Comparison of ENCODE assay signal across 18 cellular contexts in the genomic region with DNA sequence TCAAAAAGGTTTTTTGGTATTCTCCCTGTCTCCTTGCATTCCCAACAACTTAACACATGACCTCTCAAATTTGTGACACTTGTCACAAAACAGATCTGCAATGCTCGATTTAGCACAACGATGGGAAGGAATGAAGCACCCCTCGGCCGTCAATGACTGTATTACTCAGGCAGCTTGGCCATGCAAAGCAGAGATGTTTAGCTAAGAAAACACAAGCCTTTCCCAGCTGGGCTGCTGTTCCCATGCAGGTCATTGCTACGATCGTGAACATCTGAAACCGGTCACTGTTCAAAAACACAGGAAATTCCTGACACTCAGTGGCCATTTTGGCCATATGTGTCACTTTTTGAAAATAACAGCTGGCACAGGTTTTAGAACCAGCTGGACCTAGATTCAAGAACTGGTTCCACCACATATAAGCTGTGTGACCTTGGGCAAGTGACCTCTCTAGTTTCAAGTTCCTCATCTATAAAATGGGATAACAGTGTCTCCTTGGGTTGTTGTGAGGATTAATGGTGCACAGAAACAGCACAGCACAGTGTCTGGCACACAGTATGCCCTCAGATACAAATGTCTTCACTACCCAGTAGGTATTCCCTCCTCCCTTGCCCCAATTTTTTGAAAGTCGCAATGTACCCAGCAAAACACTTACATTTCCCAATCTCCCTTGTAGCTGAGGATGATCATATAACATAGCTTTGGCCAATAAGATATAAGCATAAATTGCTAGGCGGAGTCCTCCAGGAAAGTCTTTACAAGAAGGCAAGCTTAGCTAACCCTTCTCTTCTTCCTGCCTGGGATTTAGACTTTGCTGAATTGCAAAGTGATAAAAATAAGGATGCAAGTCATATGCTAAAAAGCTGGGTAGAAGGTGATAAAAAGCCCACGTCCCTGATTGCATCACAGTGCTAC.
DNase-seq lines count a peak whose midpoint lies in the region; ATAC-seq, FAIRE-seq and TF ChIP-seq lines count a peak whose summit lies in the region.
"Had no signal": no experiment of that assay in that cellular context is flagged by ENCODE, and none has a peak within 500 bp of the region (broad histone marks: within the 10 kb centered on the region; RNA-seq: fewer than 3 reads in every experiment).

No MANE protein-coding gene starts in this region.

- peak in 1 of 2 donors; percentile 14 for DNase-seq in cardiac muscle cell (ENCODE audit: low read depth in 1 of 2, low spot score in 1 of 2)
- no peak for DNase-seq in left ventricle myocardium superior
- DNase-seq in K562 (ENCODE audit: extremely low read depth in 1 of 4, low spot score in 3 of 4), result no peak
- DNase-seq in left kidney (ENCODE audit: low read depth, low spot score), result peak; percentile 46
- DNase-seq in GM10266 (ENCODE audit: extremely low spot score), result no peak
- no peak for DNase-seq in OCI-M1 (lab: John Stamatoyannopoulos, UW)
- DNase-seq in T-helper 1 cell, result no peak
- no peak for DNase-seq in effector CD8-positive, alpha-beta T cell (lab: John Stamatoyannopoulos, UW)
- DNase-seq: DMS53, NCI-H1092, NCI-H1694, NCI-H748 treated with DMSO at 0.1 percent for 48 hours, PC-9, SK-N-SH had no signal

- no peak overlapping the region; the same call in 1 of the 2 replicates for H2AFZ ChIP-seq in K562 (ENCODE audit: low read depth, low read length)
- H2AFZ ChIP-seq: PC-9 had no signal

- no peak for TF ChIP-seq POLR2A in K562 (conservative IDR thresholded peaks at IDR 0.05)

- H3K4me1 ChIP-seq in cardiac muscle cell (ENCODE audit: low read depth) (peaks cover 19% of the 10 kb centered on the region), K562 (replicated peaks in 1 of 2; ENCODE audit: control insufficient read depth in 2 of 2, insufficient read depth in 2 of 2, low read length in 2 of 2) (no peaks in the 10 kb centered on the region; a peak in 1 of 5 replicates)

- no peaks in the 10 kb centered on the region for H3K9me3 ChIP-seq in cardiac muscle cell (ENCODE audit: low read depth)
- H3K9me3 ChIP-seq in K562 (replicated peaks; ENCODE audit: control insufficient read depth, insufficient read depth, low read depth, low read length), result no peaks in the 10 kb centered on the region
- H3K9me3 ChIP-seq: SK-N-SH had no signal

- no peak overlapping the region for H3K4me3 ChIP-seq in cardiac muscle cell
- H3K4me3 ChIP-seq in K562, result no peak overlapping the region
- H3K4me3 ChIP-seq: PC-9 had no signal

- no peaks in the 10 kb centered on the region for H4K20me1 ChIP-seq in K562 (replicated peaks; ENCODE audit: control insufficient read depth, insufficient read depth, low read length)

- FAIRE-seq in K562 (lab: Jason Lieb, UNC), result no peak
- FAIRE-seq: G401.6, GM19239 had no signal

- H3K27me3 ChIP-seq in cardiac muscle cell (no peaks in the 10 kb centered on the region), K562 (ENCODE audit: control insufficient read depth in 2 of 2, insufficient read depth in 2 of 2, low read length in 2 of 2) (peaks cover 3 to 15% of the 10 kb centered on the region in 2 experiments; a peak in 3 of 5 replicates)

- TF ChIP-seq CTCF in cardiac muscle cell (IDR thresholded peaks at IDR 0.05; ENCODE audit: low read depth, low read length) (no peak), K562 (IDR thresholded peaks at IDR 0.05 in 2 of 3, conservative IDR thresholded peaks at IDR 0.05 in 1 of 3; ENCODE audit: insufficient read depth in 2 of 3, low read depth in 1 of 3, low read length in 3 of 3) (no peak), GM10266 (IDR thresholded peaks at IDR 0.05; ENCODE audit: control insufficient read depth, insufficient read depth, low read depth, missing control alignments) (no peak)

- 13% methylated on average over 10 of the region's 10 CpGs for WGBS in K562 (ENCODE audit: insufficient coverage, low coverage, missing lambda C conversion rate)

- intact Hi-C loops in left ventricle myocardium superior (cut with micrococcal nuclease), result no loop called here
- intact Hi-C loops in K562 (cut with micrococcal nuclease), result no loop called here

- CTCF ChIA-PET in K562 (lab: Yijun Ruan, JAX; ENCODE audit: low intra/inter-chr PET ratio), result no interaction called here

- in situ Hi-C loops in K562 (cut with MboI), result no loop called here

- TF ChIP-seq EP300 in K562 (IDR thresholded peaks at IDR 0.05; ENCODE audit: low read length), result no peak

- TF ChIP-seq RAD21 in K562 (CRISPR knock-in tag; conservative IDR thresholded peaks at IDR 0.05 in 1 of 2, IDR thresholded peaks at IDR 0.05 in 1 of 2), result no peak

- H3K9me1 ChIP-seq in K562 (ENCODE audit: control insufficient read depth, insufficient read depth, low read length), result no peaks in the 10 kb centered on the region

- ATAC-seq in left ventricle myocardium superior, result no peak
- no peak for ATAC-seq in K562
- ATAC-seq: HCT116, Right ventricle myocardium inferior had no signal

- peak overlapping the region; percentile 50 for H3K27ac ChIP-seq in cardiac muscle cell
- H3K27ac ChIP-seq in K562 (ENCODE audit: extremely low read depth, low read depth, low read length), result no peak overlapping the region
- H3K27ac ChIP-seq: PC-9 had no signal

- no peaks in the 10 kb centered on the region for H3K79me2 ChIP-seq in K562 (ENCODE audit: control insufficient read depth, insufficient read depth, low read length)

- POLR2A ChIA-PET in K562 (lab: Yijun Ruan, JAX), result interaction anchor here (0.8 to 1.5 kb wide), 3 partner anchors 11 to 52 kb away, joined by 3 to 5 read pairs (median 4); no protein-coding TSS in a partner anchor

- H3K36me3 ChIP-seq in cardiac muscle cell, result peaks cover 27% of the 10 kb centered on the region
- no peaks in the 10 kb centered on the region for H3K36me3 ChIP-seq in K562 (ENCODE audit: control insufficient read depth, insufficient read depth, low read length)

- BruUV-seq in K562 (replicated peaks; lab: Mats Ljungman, UMichigan), result no TSS peak

- no peak overlapping the region for H3K9ac ChIP-seq in K562 (ENCODE audit: insufficient read depth in 1 of 2, low read depth in 2 of 2, low read length in 2 of 2)
- H3K9ac ChIP-seq: SK-N-SH had no signal

- H3K4me2 ChIP-seq in K562 (ENCODE audit: insufficient read depth, low read length), result no peak overlapping the region
- H3K4me2 ChIP-seq: PC-9, SK-N-SH had no signal

TF ChIP-seq in K562, 482 proteins besides CTCF, POLR2A, EP300 and RAD21:
- TF ChIP-seq ZNF699 (CRISPR knock-in tag; IDR thresholded peaks at IDR 0.05; ENCODE audit: insufficient replicate concordance) (no peak), CEBPB (tag; IDR thresholded peaks at IDR 0.05) (peak; percentile 56), ELF2 (CRISPR knock-in tag; IDR thresholded peaks at IDR 0.05) (no peak), CEBPG (CRISPR knock-in tag; IDR thresholded peaks at IDR 0.05) (no peak), CEBPG (tag; conservative IDR thresholded peaks at IDR 0.05 in 1 of 2, IDR thresholded peaks at IDR 0.05 in 1 of 2) (peak; percentile 25 to 48; a peak in 1 of 4 replicates), NFATC3 (IDR thresholded peaks at IDR 0.05) (no peak), ESRRA (IDR thresholded peaks at IDR 0.05; ENCODE audit: borderline replicate concordance, low read depth) (peak; percentile 95)
- TF ChIP-seq, protein P1, sequence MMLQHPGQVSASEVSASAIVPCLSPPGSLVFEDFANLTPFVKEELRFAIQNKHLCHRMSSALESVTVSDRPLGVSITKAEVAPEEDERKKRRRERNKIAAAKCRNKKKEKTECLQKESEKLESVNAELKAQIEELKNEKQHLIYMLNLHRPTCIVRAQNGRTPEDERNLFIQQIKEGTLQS (IDR thresholded peaks at IDR 0.05), result peak; percentile 23; the same call in 1 of the 2 replicates
- TF ChIP-seq, protein P1 (CRISPR knock-in tag; conservative IDR thresholded peaks at IDR 0.05), result no peak
- TF ChIP-seq, protein P2, sequence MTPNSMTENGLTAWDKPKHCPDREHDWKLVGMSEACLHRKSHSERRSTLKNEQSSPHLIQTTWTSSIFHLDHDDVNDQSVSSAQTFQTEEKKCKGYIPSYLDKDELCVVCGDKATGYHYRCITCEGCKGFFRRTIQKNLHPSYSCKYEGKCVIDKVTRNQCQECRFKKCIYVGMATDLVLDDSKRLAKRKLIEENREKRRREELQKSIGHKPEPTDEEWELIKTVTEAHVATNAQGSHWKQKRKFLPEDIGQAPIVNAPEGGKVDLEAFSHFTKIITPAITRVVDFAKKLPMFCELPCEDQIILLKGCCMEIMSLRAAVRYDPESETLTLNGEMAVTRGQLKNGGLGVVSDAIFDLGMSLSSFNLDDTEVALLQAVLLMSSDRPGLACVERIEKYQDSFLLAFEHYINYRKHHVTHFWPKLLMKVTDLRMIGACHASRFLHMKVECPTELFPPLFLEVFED (CRISPR knock-in tag; conservative IDR thresholded peaks at IDR 0.05), result no peak
